Comparison of ENCODE assay signal across 22 cellular contexts in the genomic region with DNA sequence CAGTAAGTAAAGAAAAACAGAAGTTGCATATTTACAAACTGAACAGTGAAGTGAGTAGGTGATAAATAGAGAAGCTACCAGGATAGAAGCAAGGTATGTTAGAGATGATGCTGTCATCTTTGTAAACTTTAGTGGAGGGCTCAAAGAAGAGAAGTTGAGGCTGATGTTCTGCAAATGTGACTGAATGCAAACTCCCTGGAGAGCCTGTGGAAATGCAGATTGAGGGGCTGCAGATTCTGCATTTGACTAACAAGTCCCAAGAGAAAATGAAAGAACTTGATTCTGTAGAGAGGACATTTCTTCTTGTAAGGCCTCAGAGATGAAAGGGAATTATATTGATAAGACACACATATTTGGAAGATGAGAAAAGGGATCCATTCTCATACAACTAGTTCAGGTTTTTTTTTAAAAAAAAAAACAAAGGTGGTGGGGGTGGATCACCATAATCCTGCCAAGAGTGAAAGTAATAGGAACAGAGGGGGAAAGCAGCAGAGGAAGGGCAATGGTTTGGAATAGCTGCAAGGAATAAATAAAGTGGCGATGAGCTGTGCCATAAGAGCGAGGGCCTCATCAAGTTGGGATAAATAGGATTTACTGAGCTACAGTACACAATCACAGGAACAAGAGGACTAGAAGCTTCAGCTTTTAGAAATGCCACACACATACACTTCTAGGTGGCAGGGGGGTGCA.
DNase-seq lines count a peak whose midpoint lies in the region; FAIRE-seq and TF ChIP-seq lines count a peak whose summit lies in the region.
"Had no signal": no experiment of that assay in that cellular context is flagged by ENCODE, and none has a peak within 500 bp of the region (broad histone marks: within the 10 kb centered on the region; RNA-seq: fewer than 3 reads in every experiment).

No MANE protein-coding gene starts in this region.

- H3K36me3 ChIP-seq in BLaER1 = peaks cover 22% of the 10 kb centered on the region
- no peaks in the 10 kb centered on the region for H3K36me3 ChIP-seq in HUES64 (ENCODE audit: insufficient read depth, low read length)
- no peaks in the 10 kb centered on the region for H3K36me3 ChIP-seq in H1 (ENCODE audit: control insufficient read depth in 2 of 4, insufficient read depth in 4 of 4, low read length in 3 of 4)
- H3K36me3 ChIP-seq: SJSA1 had no signal

- H4K5ac ChIP-seq in H1 (ENCODE audit: insufficient read length, low read depth, low read length) = no peak overlapping the region

- no peak overlapping the region for H3K4me3 Mint-ChIP-seq in nephron
- H3K4me3 Mint-ChIP-seq: CD4-positive, alpha-beta T cell had no signal

- H3K4me2 ChIP-seq in BLaER1 (peak overlapping the region; percentile 54), H1 (ENCODE audit: insufficient read depth in 1 of 2, low read depth in 2 of 2, low read length in 2 of 2) (peak overlapping the region; percentile 17 to 66; a peak in 3 of 4 replicates)
- H3K4me2 ChIP-seq: PC-9 had no signal

- H3K4me3 ChIP-seq in BLaER1 (no peak overlapping the region), HUES64 (ENCODE audit: low read length) (no peak overlapping the region), H1 (ENCODE audit: extremely low read depth in 1 of 4, insufficient read depth in 2 of 4, low read depth in 3 of 4, low read length in 4 of 4) (no peak overlapping the region)
- H3K4me3 ChIP-seq: K562, PC-9, SJSA1 had no signal

- WGBS in HUES64 = 70% methylated on average over 2 of the region's 2 CpGs
- 73% methylated on average over 2 of the region's 2 CpGs; no CpG with 5 or more reads in 1 of the 2 experiments for WGBS in H1 (ENCODE audit: extremely low coverage in 1 of 2, insufficient coverage in 1 of 2, insufficient read length in 1 of 2, insufficient replicate concordance in 2 of 2, low coverage in 1 of 2, low lambda C conversion rate in 2 of 2, missing lambda C conversion rate in 1 of 2), 2 experiments

- no peak for TF ChIP-seq POLR2A in H1 (IDR thresholded peaks at IDR 0.05; ENCODE audit: control extremely low read depth in 1 of 2, low read depth in 2 of 2, low read length in 2 of 2)

- TF ChIP-seq CTCF in H1 (IDR thresholded peaks at IDR 0.05; ENCODE audit: control extremely low read depth in 1 of 3, insufficient read depth in 1 of 3, low read depth in 1 of 3, low read length in 3 of 3) (no peak), nephron (IDR thresholded peaks at IDR 0.05; ENCODE audit: unreplicated experiment in 3 of 3) (no peak)

- no peak overlapping the region for H2BK120ac ChIP-seq in H1 (replicated peaks; ENCODE audit: low read depth, low read length)

- no peak for FAIRE-seq in H1 (lab: Jason Lieb, UNC)
- FAIRE-seq: G401.6, K562 had no signal

- TF ChIP-seq EP300 in H1 (IDR thresholded peaks at IDR 0.05; ENCODE audit: borderline replicate concordance in 1 of 2, low read depth in 2 of 2, low read length in 2 of 2) = no peak

- peaks cover 3% of the 10 kb centered on the region for H3K36me3 Mint-ChIP-seq in nephron (ENCODE audit: low read depth)

- H3K4me1 Mint-ChIP-seq in nephron = peaks cover 17% of the 10 kb centered on the region

- POLR2A ChIA-PET in H1 (lab: Charles Lee; ENCODE audit: partially characterized antibody) = no interaction called here

- no peak for TF ChIP-seq RAD21 in H1 (IDR thresholded peaks at IDR 0.05 in 1 of 2, conservative IDR thresholded peaks at IDR 0.05 in 1 of 2; ENCODE audit: low read depth in 2 of 2, low read length in 2 of 2)

- no peak overlapping the region for H3K56ac ChIP-seq in H1 (replicated peaks; ENCODE audit: insufficient read length, low read depth, low read length)

- H3K27ac ChIP-seq in BLaER1 (peak overlapping the region; percentile 74), HUES64 (ENCODE audit: low read depth, low read length) (peak overlapping the region; percentile 43; the same call in 1 of the 2 replicates), H1 (ENCODE audit: low read depth, low read length) (no peak overlapping the region)
- H3K27ac ChIP-seq: 22Rv1, PC-9, SJSA1 had no signal

- H2AFZ ChIP-seq in H1 (ENCODE audit: low read length) = no peak overlapping the region
- H2AFZ ChIP-seq: PC-9 had no signal

- H3K4me1 ChIP-seq in BLaER1 (peaks cover 83% of the 10 kb centered on the region), HUES64 (ENCODE audit: insufficient read depth, low read length) (peaks cover 17% of the 10 kb centered on the region), H1 (replicated peaks in 1 of 4; ENCODE audit: control insufficient read depth in 3 of 4, insufficient read depth in 4 of 4, low read length in 3 of 4) (peaks cover 4 to 12% (median 9%) of the 10 kb centered on the region in 4 experiments; a peak in 6 of 7 replicates)
- H3K4me1 ChIP-seq: SJSA1 had no signal

- peaks cover 7% of the 10 kb centered on the region for H3K27me3 Mint-ChIP-seq in nephron (ENCODE audit: low read depth)
- H3K27me3 Mint-ChIP-seq: CD4-positive, alpha-beta T cell had no signal

- H4K20me1 ChIP-seq in BLaER1 (no peaks in the 10 kb centered on the region), H1 (replicated peaks in 1 of 2; ENCODE audit: control insufficient read depth in 1 of 2, insufficient read depth in 2 of 2, low read length in 2 of 2) (no peaks in the 10 kb centered on the region)

- no peak overlapping the region for H4K8ac ChIP-seq in H1 (ENCODE audit: extremely low read depth, insufficient read depth, low read length)

- H3K9me3 Mint-ChIP-seq in nephron = no peaks in the 10 kb centered on the region
- H3K9me3 Mint-ChIP-seq: CD4-positive, alpha-beta T cell had no signal

- H3K27me3 ChIP-seq in BLaER1 (no peaks in the 10 kb centered on the region), HUES64 (ENCODE audit: insufficient read depth, low read length) (no peaks in the 10 kb centered on the region), H1 (replicated peaks in 1 of 4; ENCODE audit: control insufficient read depth in 3 of 4, extremely low read depth in 1 of 4, insufficient read depth in 3 of 4, low read length in 3 of 4) (no peaks in the 10 kb centered on the region)
- H3K27me3 ChIP-seq: BE2C, SJSA1 had no signal

- H2AK5ac ChIP-seq in H1 (ENCODE audit: low read depth, low read length) = no peak overlapping the region

- H3K4ac ChIP-seq in H1 (replicated peaks; ENCODE audit: insufficient read length, low read depth, low read length) = no peak overlapping the region

- DNase-seq in H1 (ENCODE audit: low read depth in 1 of 2, low spot score in 2 of 2) (peak in 1 of 2 experiments; percentile 21), NCI-H1694 (lab: John Stamatoyannopoulos, UW) (no peak), DMS153 (lab: John Stamatoyannopoulos, UW) (no peak), dedifferentiated amniotic fluid mesenchymal stem cell (ENCODE audit: extremely low spot score) (no peak)
- DNase-seq: ACHN; BE2C; CD4-positive, alpha-beta T cell; Kasumi-1; NCI-H1092 treated with DMSO at 0.1 percent for 48 hours; NCI-H1436; NCI-H187 treated with DMSO at 0.1 percent for 48 hours; NCI-H446; NCI-H524 treated with DMSO at 0.1 percent for 48 hours; NCI-H774; PC-9 had no signal

- peaks cover 24% of the 10 kb centered on the region for H3K9me3 ChIP-seq in BLaER1
- peaks cover 11% of the 10 kb centered on the region; the same call in 1 of the 2 replicates for H3K9me3 ChIP-seq in HUES64 (ENCODE audit: insufficient read depth, low read depth, low read length)
- H3K9me3 ChIP-seq in H1 (ENCODE audit: insufficient read depth in 2 of 2, low read depth in 1 of 2, low read length in 1 of 2) = no peaks in the 10 kb centered on the region
- H3K9me3 ChIP-seq: BE2C had no signal

- H3K9ac ChIP-seq in BLaER1 = peak overlapping the region; percentile 50; the same call in 1 of the 2 replicates
- no peak overlapping the region for H3K9ac ChIP-seq in HUES64 (ENCODE audit: low read depth, low read length)
- no peak overlapping the region for H3K9ac ChIP-seq in H1 (replicated peaks in 1 of 4; ENCODE audit: extremely low read depth in 1 of 4, low read depth in 3 of 4, low read length in 3 of 4)

- H3K18ac ChIP-seq in H1 (ENCODE audit: extremely low read depth, low read length) = no peak overlapping the region

- no peaks in the 10 kb centered on the region for H3K23me2 ChIP-seq in H1 (ENCODE audit: low read depth, low read length)

- CTCF ChIA-PET in H1 (lab: Charles Lee; ENCODE audit: partially characterized antibody) = no interaction called here

- H4K91ac ChIP-seq in H1 (replicated peaks; ENCODE audit: insufficient read length, low read length) = no peak overlapping the region

- peak overlapping the region; percentile 90; the same call in 1 of the 2 replicates for H2BK20ac ChIP-seq in H1 (ENCODE audit: low read length)

- H3K79me1 ChIP-seq in H1 (ENCODE audit: low read depth, low read length) = no peaks in the 10 kb centered on the region

- no peak overlapping the region for H2BK5ac ChIP-seq in H1 (ENCODE audit: low read depth, low read length)

- H3K79me2 ChIP-seq in H1 (ENCODE audit: control insufficient read depth in 1 of 2, insufficient read depth in 2 of 2, low read length in 2 of 2) = no peaks in the 10 kb centered on the region

- H3K14ac ChIP-seq in H1 (ENCODE audit: insufficient read length) = no peak overlapping the region

- no peak overlapping the region for H2BK15ac ChIP-seq in H1 (ENCODE audit: low read length)

- H3K27ac Mint-ChIP-seq in nephron = peak overlapping the region in 2 of 3 experiments; percentile 9 to 57
- H3K27ac Mint-ChIP-seq: CD4-positive, alpha-beta T cell had no signal

- no peak overlapping the region for H2BK12ac ChIP-seq in H1 (ENCODE audit: low read depth, low read length)

- no peak overlapping the region for H3K23ac ChIP-seq in H1 (ENCODE audit: insufficient read length)

TF ChIP-seq in H1, 55 proteins besides CTCF, POLR2A, EP300 and RAD21:
- 0 out of 2 replicates have a peak, but pooled peaks have one; percentile 55 for TF ChIP-seq POU5F1 (IDR thresholded peaks at IDR 0.05; ENCODE audit: low read depth, low read length)
- no peak for TF ChIP-seq CREB1 (IDR thresholded peaks at IDR 0.05)
